In genomic region chr10:86188326-86188725, GRCh38 we compare ENCODE assay signal across 7 cellular contexts.
"Had no signal": no experiment of that assay in that cellular context is flagged by ENCODE, and none has a peak within 500 bp of the region (broad histone marks: within the 10 kb centered on the region; RNA-seq: fewer than 3 reads in every experiment).

No MANE protein-coding gene starts in this region.

- DNase-seq: activated CD4-positive, CD25-positive, alpha-beta regulatory T cell; brain microvascular endothelial cell; foreskin melanocyte; right cardiac atrium had no signal

- H3K27ac ChIP-seq: brain microvascular endothelial cell, parathyroid adenoma had no signal

- ATAC-seq: right cardiac atrium; SK-N-SH treated with all-trans-retinoic acid at 6 μM for 48 hours; stimulated activated effector memory CD8-positive, alpha-beta T cell treated with anti-CD3 and anti-CD28 coated beads, Interleukin-12 subunit alpha, Interleukin-12 subunit beta, amount 100 ng/mL, for 72 hours had no signal
